In genomic region chr13:76959686-76960085, GRCh38 we compare ENCODE assay signal across 16 cellular contexts. TPM values are rescaled to one million over a fixed set of nuclear protein-coding genes. Genes with fewer than 3 reads are reported as not detected.
"Had no signal": no experiment of that assay in that cellular context is flagged by ENCODE, and none has a peak within 500 bp of the region (broad histone marks: within the 10 kb centered on the region; RNA-seq: fewer than 3 reads in every experiment).

No MANE protein-coding gene starts in this region.

RNA-seq across cellular contexts. Expression of gene ACOD1, which starts 11.4 kb away (rescaled TPM):
- total RNA-seq: naive thymus-derived CD8-positive, alpha-beta T cell; natural killer cell treated with Interleukin-12 subunit alpha and Interleukin-12 subunit beta and Interleukin-15 and Interleukin-18, amount 100 ng/mL, for 72 hours; neural crest cell; omental fat pad; osteocyte; pancreas; posterior vena cava; prostate gland; pulmonary artery endothelial cell; right atrium auricular region; sciatic nerve; smooth muscle cell; suprapubic skin; upper lobe of right lung; urinary bladder; uterus had no signal
- polyA plus RNA-seq: naive thymus-derived CD8-positive, alpha-beta T cell; pancreas; smooth muscle cell; urinary bladder had no signal
